ENCODE assay signal across 8 cellular contexts in the genomic region with DNA sequence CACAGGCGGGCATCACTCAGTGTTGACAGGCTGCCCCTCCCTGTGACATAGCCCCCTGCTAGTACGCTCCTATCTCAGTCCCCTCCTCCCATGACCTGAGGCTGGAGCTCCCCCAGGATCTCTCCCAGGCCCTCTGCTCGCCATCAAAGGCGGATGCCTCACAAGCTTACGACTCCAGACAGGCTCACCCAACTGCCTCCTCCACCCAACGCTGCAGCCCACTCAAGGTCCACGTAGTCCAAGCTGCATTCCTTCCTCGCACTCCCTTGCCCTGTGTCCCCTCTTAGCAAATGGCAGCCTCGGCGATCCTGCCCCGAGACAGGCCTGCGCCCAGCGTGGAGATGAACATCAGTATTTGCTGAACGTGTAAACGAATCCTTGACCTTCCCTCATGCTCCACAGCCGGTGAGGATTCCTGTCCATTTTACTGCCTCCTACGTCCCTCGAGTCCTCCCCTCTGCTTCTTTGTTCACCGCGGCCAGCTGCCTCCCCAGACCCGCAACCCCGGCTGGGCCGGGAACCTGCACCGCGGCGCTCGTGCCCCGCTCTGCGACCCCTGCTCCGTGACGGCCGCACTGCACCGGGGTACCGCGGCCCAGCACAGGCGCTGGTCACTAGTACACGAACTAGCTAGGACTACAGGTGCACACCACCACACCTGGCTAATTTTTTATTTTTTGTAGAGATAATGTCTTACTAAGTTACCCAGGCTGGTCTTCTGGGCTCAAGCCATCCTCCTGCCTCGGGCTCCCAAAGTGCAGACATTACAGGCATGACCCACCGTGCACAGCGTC. TPM values are rescaled to one million over a fixed set of nuclear protein-coding genes. Genes with fewer than 3 reads are reported as not detected.
A peak's percentile ranks its signal among the peaks of the same experiment; 100 is the strongest.
DNase-seq lines count a peak whose midpoint lies in the region; ATAC-seq and TF ChIP-seq lines count a peak whose summit lies in the region.

No MANE protein-coding gene starts in this region.

- H3K27me3 Mint-ChIP-seq in activated T-cell treated with anti-CD3 and anti-CD28 coated beads, Interleukin-2, amount 50 U/mL, for 4 hours (ENCODE audit: low read depth) = no peaks in the 10 kb centered on the region
- peaks cover 5% of the 10 kb centered on the region for H3K27me3 Mint-ChIP-seq in activated CD8-positive, alpha-beta T cell treated with anti-CD3 and anti-CD28 coated beads, Interleukin-2, amount 10 ng/mL, durations not matched to agents 7 days and 5 days (ENCODE audit: low read depth)

- H3K4me1 ChIP-seq in stomach = peaks cover 13 to 49% (median 23%) of the 10 kb centered on the region in 4 donors

- no peak for TF ChIP-seq EP300 in stomach (IDR thresholded peaks at IDR 0.05)

- H3K27ac Mint-ChIP-seq in activated CD8-positive, alpha-beta T cell treated with anti-CD3 and anti-CD28 coated beads, Interleukin-2, amount 10 ng/mL, durations not matched to agents 7 days and 5 days = peak overlapping the region; percentile 87

- 13 to 17% (median 14%) methylated on average over 33 to 40 of the region's 40 CpGs for WGBS in stomach, 5 donors

- CTCF ChIA-PET in activated CD8-positive, alpha-beta T cell treated with anti-CD3 and anti-CD28 coated beads, Interleukin-2, amount 10 ng/mL, durations not matched to agents 7 days and 5 days (lab: Charles Lee) = interaction anchor here (1.0 to 1.4 kb wide), 2 partner anchors 9 to 16 kb away, joined by 3 to 10 read pairs; partner anchors contain the start of genes IFT20 and TNFAIP1

- DNase-seq in activated T-cell treated with anti-CD3 and anti-CD28 coated beads, Interleukin-2, amount 50 U/mL, for 4 hours = no peak
- DNase-seq in activated T-cell treated with anti-CD3 and anti-CD28 coated beads for 4 hours (no peak), stomach (no peak), NCI-H2107 treated with DMSO at 0.1 percent for 48 hours (lab: John Stamatoyannopoulos, UW; ENCODE audit: unreplicated experiment) (no peak), hepatic stellate cell (ENCODE audit: low spot score) (no peak)
- no peak for DNase-seq in activated CD8-positive, alpha-beta T cell treated with anti-CD3 and anti-CD28 coated beads, Interleukin-2, amount 10 ng/mL, durations not matched to agents 7 days and 5 days

- H3K9me3 ChIP-seq in iPS-18c (ENCODE audit: control insufficient read depth, insufficient read depth, low read length) (no peaks in the 10 kb centered on the region), stomach (no peaks in the 10 kb centered on the region)

- TF ChIP-seq POLR2A in stomach (IDR thresholded peaks at IDR 0.05) = no peak

- peak; percentile 2 for ATAC-seq in activated T-cell treated with anti-CD3 and anti-CD28 coated beads, Interleukin-2, amount 50 U/mL, for 4 hours
- ATAC-seq in HG03354 (IDR thresholded peaks at IDR 0.05; ENCODE audit: poor library complexity, severe bottlenecking, unreplicated experiment) = peak; percentile 15
- peak; percentile 5 for ATAC-seq in activated CD8-positive, alpha-beta T cell treated with anti-CD3 and anti-CD28 coated beads, Interleukin-2, amount 10 ng/mL, durations not matched to agents 7 days and 5 days

- intact Hi-C loops in stomach (cut with DNase I; ENCODE audit: low total_unique reads) = no loop called here

- no peaks in the 10 kb centered on the region for H3K9me3 Mint-ChIP-seq in activated T-cell treated with anti-CD3 and anti-CD28 coated beads, Interleukin-2, amount 50 U/mL, for 4 hours
- no peaks in the 10 kb centered on the region for H3K9me3 Mint-ChIP-seq in activated CD8-positive, alpha-beta T cell treated with anti-CD3 and anti-CD28 coated beads, Interleukin-2, amount 10 ng/mL, durations not matched to agents 7 days and 5 days (ENCODE audit: insufficient read depth)

- H3K4me3 Mint-ChIP-seq in activated T-cell treated with anti-CD3 and anti-CD28 coated beads, Interleukin-2, amount 50 U/mL, for 4 hours = peak overlapping the region; percentile 88
- H3K4me3 Mint-ChIP-seq in activated CD8-positive, alpha-beta T cell treated with anti-CD3 and anti-CD28 coated beads, Interleukin-2, amount 10 ng/mL, durations not matched to agents 7 days and 5 days = peak overlapping the region; percentile 93

- no peaks in the 10 kb centered on the region for H3K27me3 ChIP-seq in stomach

- H3K27ac ChIP-seq in stomach = peak overlapping the region; percentile 84 to 90 (median 87)

- peaks cover 24% of the 10 kb centered on the region for H3K4me1 Mint-ChIP-seq in activated T-cell treated with anti-CD3 and anti-CD28 coated beads, Interleukin-2, amount 50 U/mL, for 4 hours (ENCODE audit: low read depth)
- peaks cover 43% of the 10 kb centered on the region for H3K4me1 Mint-ChIP-seq in activated CD8-positive, alpha-beta T cell treated with anti-CD3 and anti-CD28 coated beads, Interleukin-2, amount 10 ng/mL, durations not matched to agents 7 days and 5 days (ENCODE audit: low read depth)

- H3K36me3 Mint-ChIP-seq in activated T-cell treated with anti-CD3 and anti-CD28 coated beads, Interleukin-2, amount 50 U/mL, for 4 hours (ENCODE audit: insufficient read depth) = no peaks in the 10 kb centered on the region
- peaks cover 6% of the 10 kb centered on the region for H3K36me3 Mint-ChIP-seq in activated CD8-positive, alpha-beta T cell treated with anti-CD3 and anti-CD28 coated beads, Interleukin-2, amount 10 ng/mL, durations not matched to agents 7 days and 5 days (ENCODE audit: low read depth)

- no peaks in the 10 kb centered on the region for H3K36me3 ChIP-seq in stomach

- no peak for TF ChIP-seq CTCF in stomach (IDR thresholded peaks at IDR 0.05)

- H3K4me3 ChIP-seq in iPS-18c (ENCODE audit: insufficient read depth, low read depth, low read length) (peak overlapping the region; percentile 81), stomach (peak overlapping the region; percentile 59 to 87 (median 74))

- POLR2A ChIA-PET in activated CD8-positive, alpha-beta T cell treated with anti-CD3 and anti-CD28 coated beads, Interleukin-2, amount 10 ng/mL, durations not matched to agents 7 days and 5 days (lab: Charles Lee) = interaction anchor here (0.5 to 2.6 kb wide), 4 partner anchors 11 to 42 kb away, joined by 3 to 16 read pairs (median 4); partner anchors contain the start of genes IFT20 and TNFAIP1

RNA-seq across cellular contexts. Expression of gene TMEM97, which starts 0.8 kb away (rescaled TPM):
- 10 to 100 TPM; 41.3 to 55.1 (median 44.8) TPM for total RNA-seq in activated T-cell treated with anti-CD3 and anti-CD28 coated beads, Interleukin-2, amount 50 U/mL, for 4 hours
- 10 to 100 TPM; 31.2 to 32.0 TPM for total RNA-seq in activated CD8-positive, alpha-beta T cell treated with anti-CD3 and anti-CD28 coated beads, Interleukin-2, amount 10 ng/mL, durations not matched to agents 7 days and 5 days
- 10 to 100 TPM in 4 of 5 donors, 1 to 10 TPM in 1; 7.6 to 54.0 (median 21.4) TPM for total RNA-seq in stomach
- 10 to 100 TPM; 28.1 to 38.2 (median 31.3) TPM for polyA plus RNA-seq in stomach

RNA-seq across cellular contexts. Expression of gene IFT20, which starts 17.1 kb away (rescaled TPM):
- total RNA-seq in activated T-cell treated with anti-CD3 and anti-CD28 coated beads, Interleukin-2, amount 50 U/mL, for 4 hours = 10 to 100 TPM; 18.1 to 22.1 (median 19.4) TPM
- 10 to 100 TPM; 20.7 to 22.7 TPM for total RNA-seq in activated CD8-positive, alpha-beta T cell treated with anti-CD3 and anti-CD28 coated beads, Interleukin-2, amount 10 ng/mL, durations not matched to agents 7 days and 5 days
- total RNA-seq in stomach = 10 to 100 TPM; 24.9 to 52.2 (median 47.3) TPM
- 10 to 100 TPM; 75.9 to 95.6 (median 94.9) TPM for polyA plus RNA-seq in stomach

RNA-seq across cellular contexts. Expression of gene TNFAIP1, which starts 17.4 kb away (rescaled TPM):
- total RNA-seq in activated T-cell treated with anti-CD3 and anti-CD28 coated beads, Interleukin-2, amount 50 U/mL, for 4 hours = 10 to 100 TPM; 19.5 to 24.2 (median 23.1) TPM
- 10 to 100 TPM; 16.3 to 19.7 TPM for total RNA-seq in activated CD8-positive, alpha-beta T cell treated with anti-CD3 and anti-CD28 coated beads, Interleukin-2, amount 10 ng/mL, durations not matched to agents 7 days and 5 days
- 10 to 100 TPM in 3 of 5 donors, 1 to 10 TPM in 2; 1.7 to 50.4 (median 19.3) TPM for total RNA-seq in stomach
- 10 to 100 TPM; 12.7 to 25.4 (median 21.4) TPM for polyA plus RNA-seq in stomach

RNA-seq across cellular contexts. Expression of gene POLDIP2, which starts 39.2 kb away (rescaled TPM):
- total RNA-seq in activated T-cell treated with anti-CD3 and anti-CD28 coated beads, Interleukin-2, amount 50 U/mL, for 4 hours = 100 to 1,000 TPM; 141 to 168 (median 150) TPM
- total RNA-seq in activated CD8-positive, alpha-beta T cell treated with anti-CD3 and anti-CD28 coated beads, Interleukin-2, amount 10 ng/mL, durations not matched to agents 7 days and 5 days = 10 to 100 TPM; 68.1 to 73.9 TPM
- total RNA-seq in stomach = 100 to 1,000 TPM in 1 of 5 donors, 10 to 100 TPM in 4; 41.9 to 118 (median 57.6) TPM
- 10 to 100 TPM; 44.2 to 69.2 (median 63.8) TPM for polyA plus RNA-seq in stomach

RNA-seq across cellular contexts. Expression of gene SEBOX, which starts 46.8 kb away (rescaled TPM):
- not detected for total RNA-seq in activated T-cell treated with anti-CD3 and anti-CD28 coated beads, Interleukin-2, amount 50 U/mL, for 4 hours
- not detected for total RNA-seq in activated CD8-positive, alpha-beta T cell treated with anti-CD3 and anti-CD28 coated beads, Interleukin-2, amount 10 ng/mL, durations not matched to agents 7 days and 5 days
- not detected for total RNA-seq in stomach
- not detected for polyA plus RNA-seq in stomach
